In genomic region chr20:63247678-63248228, GRCh38 we compare ENCODE assay signal across 3 cellular contexts.
TF ChIP-seq lines count a peak whose summit lies in the region.

No MANE protein-coding gene starts in this region.

TF ChIP-seq in A549, 52 proteins besides CTCF, POLR2A, EP300 and RAD21:
- peak; percentile 50 for TF ChIP-seq ZFP36 (IDR thresholded peaks at IDR 0.05; ENCODE audit: borderline replicate concordance, partially characterized antibody)
- TF ChIP-seq CEBPB (IDR thresholded peaks at IDR 0.05), result no peak
- TF ChIP-seq NFE2L2 (conservative IDR thresholded peaks at IDR 0.05; ENCODE audit: low read length), result no peak
- TF ChIP-seq HEYL (CRISPR knock-in tag; IDR thresholded peaks at IDR 0.05), result no peak

TF ChIP-seq in GM23338, 12 proteins besides CTCF, POLR2A, EP300 and RAD21:
- no peak for TF ChIP-seq EZH2 (IDR thresholded peaks at IDR 0.05; ENCODE audit: low read depth, unreplicated experiment)
- TF ChIP-seq JUNB (IDR thresholded peaks at IDR 0.05; ENCODE audit: unreplicated experiment), result no peak
- TF ChIP-seq ZNF114 (CRISPR knock-in tag; IDR thresholded peaks at IDR 0.05), result no peak
- TF ChIP-seq ZNF331 (CRISPR knock-in tag; IDR thresholded peaks at IDR 0.05; ENCODE audit: low read depth), result no peak
- no peak for TF ChIP-seq EZH2phosphoT487 (IDR thresholded peaks at IDR 0.05; ENCODE audit: unreplicated experiment)
- no peak for TF ChIP-seq ETS1 (IDR thresholded peaks at IDR 0.05)
- no peak for TF ChIP-seq REST (IDR thresholded peaks at IDR 0.05; ENCODE audit: unreplicated experiment)
- no peak for TF ChIP-seq NANOG (IDR thresholded peaks at IDR 0.05; ENCODE audit: borderline replicate concordance)
- TF ChIP-seq POLR2AphosphoS5 (IDR thresholded peaks at IDR 0.05; ENCODE audit: low read depth), result no peak
- TF ChIP-seq ZNF462 (CRISPR knock-in tag; IDR thresholded peaks at IDR 0.05), result no peak

TF ChIP-seq in K562, 482 proteins besides CTCF, POLR2A, EP300 and RAD21:
- TF ChIP-seq ZNF398 (CRISPR knock-in tag; IDR thresholded peaks at IDR 0.05), result no peak
- peak; percentile 68 for TF ChIP-seq ZFP36 (IDR thresholded peaks at IDR 0.05; ENCODE audit: low read depth, low read length, partially characterized antibody)
